ENCODE assay signal across 2 cellular contexts in genomic region chr7:41641006-41641714, GRCh38.
TF ChIP-seq lines count a peak whose summit lies in the region.

No MANE protein-coding gene starts in this region.

TF ChIP-seq in SK-N-SH, 30 proteins besides CTCF, POLR2A, EP300 and RAD21 (continued from another document):
- no peak for TF ChIP-seq CHD2 (IDR thresholded peaks at IDR 0.05; ENCODE audit: low read length, partially characterized antibody)
- no peak for TF ChIP-seq NRF1 (IDR thresholded peaks at IDR 0.05; ENCODE audit: low read depth, low read length)
- no peak for TF ChIP-seq TAF1 (IDR thresholded peaks at IDR 0.05; ENCODE audit: borderline replicate concordance, low read depth, low read length)
- TF ChIP-seq POLR2AphosphoS5 (IDR thresholded peaks at IDR 0.05; ENCODE audit: low read depth, low read length), result no peak

TF ChIP-seq in SK-N-SH treated with all-trans-retinoic acid at 6 μM for 48 hours, 23 proteins besides CTCF, POLR2A, EP300 and RAD21 (continued from another document):
- TF ChIP-seq GLIS3 (CRISPR knock-in tag; IDR thresholded peaks at IDR 0.05) (no peak), PATZ1 (CRISPR knock-in tag; IDR thresholded peaks at IDR 0.05; ENCODE audit: borderline replicate concordance) (no peak), RARB (CRISPR knock-in tag; IDR thresholded peaks at IDR 0.05) (no peak), ZFP30 (CRISPR knock-in tag; IDR thresholded peaks at IDR 0.05) (no peak)
